8 cellular contexts compared by ENCODE assay signal in genomic region chr6:145749632-145750031, GRCh38. TPM values are rescaled to one million over a fixed set of nuclear protein-coding genes. Genes with fewer than 3 reads are reported as not detected.
DNase-seq lines count a peak whose midpoint lies in the region; ATAC-seq and TF ChIP-seq lines count a peak whose summit lies in the region.
"Had no signal": no experiment of that assay in that cellular context is flagged by ENCODE, and none has a peak within 500 bp of the region (broad histone marks: within the 10 kb centered on the region; RNA-seq: fewer than 3 reads in every experiment).

No MANE protein-coding gene starts in this region.

- peak; percentile 70 for ATAC-seq in GM19372 (IDR thresholded peaks at IDR 0.05; ENCODE audit: low read depth, unreplicated experiment)
- ATAC-seq in HG03558 (IDR thresholded peaks at IDR 0.05; ENCODE audit: extremely low read depth, unreplicated experiment), result peak; percentile 61

- H3K27me3 Mint-ChIP-seq in chondrocyte (ENCODE audit: low read depth) (no peaks in the 10 kb centered on the region), neural progenitor cell (ENCODE audit: insufficient read depth, low read depth) (no peaks in the 10 kb centered on the region)
- H3K27me3 Mint-ChIP-seq in activated CD4-positive, alpha-beta T cell treated with anti-CD3 and anti-CD28 coated beads, Interleukin-2, amount 10 ng/mL, durations not matched to agents 7 days and 5 days, result peaks cover 3% of the 10 kb centered on the region

- DNase-seq in chondrocyte (ENCODE audit: low spot score), result no peak
- no peak for DNase-seq in NCI-H345 treated with DMSO at 0.1 percent for 48 hours (lab: John Stamatoyannopoulos, UW; ENCODE audit: unreplicated experiment)
- DNase-seq in activated CD4-positive, alpha-beta T cell treated with anti-CD3 and anti-CD28 coated beads, Interleukin-2, amount 10 ng/mL, durations not matched to agents 7 days and 5 days, result no peak
- DNase-seq in neural progenitor cell (ENCODE audit: low spot score), result no peak
- DNase-seq: heart left ventricle had no signal

- no peak overlapping the region for H3K27ac ChIP-seq in neural progenitor cell

- H3K4me3 ChIP-seq in skeletal muscle satellite cell (ENCODE audit: low read length), result peak overlapping the region; percentile 28
- no peak overlapping the region for H3K4me3 ChIP-seq in neural progenitor cell
- H3K4me3 ChIP-seq: heart left ventricle had no signal

- no peaks in the 10 kb centered on the region for H3F3A ChIP-seq in neural progenitor cell (ENCODE audit: low read depth)

- H3K9me3 ChIP-seq in skeletal muscle satellite cell (replicated peaks; ENCODE audit: low read length) (no peaks in the 10 kb centered on the region), neural progenitor cell (ENCODE audit: low read depth) (no peaks in the 10 kb centered on the region)

- TF ChIP-seq CTCF in chondrocyte (IDR thresholded peaks at IDR 0.05) (no peak), neural progenitor cell (IDR thresholded peaks at IDR 0.05) (no peak)

- POLR2A ChIA-PET in activated CD4-positive, alpha-beta T cell treated with anti-CD3 and anti-CD28 coated beads, Interleukin-2, amount 10 ng/mL, durations not matched to agents 7 days and 5 days (lab: Charles Lee), result no interaction called here

- no peaks in the 10 kb centered on the region for H3K79me2 ChIP-seq in neural progenitor cell (ENCODE audit: low read depth)

- no peaks in the 10 kb centered on the region for H4K20me1 ChIP-seq in neural progenitor cell (ENCODE audit: low read depth)

- H3K27ac Mint-ChIP-seq in chondrocyte (ENCODE audit: unreplicated experiment) (peak overlapping the region; percentile 64), neural progenitor cell (no peak overlapping the region)
- no peak overlapping the region for H3K27ac Mint-ChIP-seq in activated CD4-positive, alpha-beta T cell treated with anti-CD3 and anti-CD28 coated beads, Interleukin-2, amount 10 ng/mL, durations not matched to agents 7 days and 5 days

- CTCF ChIA-PET in activated CD4-positive, alpha-beta T cell treated with anti-CD3 and anti-CD28 coated beads, Interleukin-2, amount 10 ng/mL, durations not matched to agents 7 days and 5 days (lab: Charles Lee), result interaction anchor here (0.9 kb wide), 1 partner anchor 52 kb away, joined by 3 read pairs; no protein-coding TSS in a partner anchor

- peak overlapping the region; percentile 26 for H3K4me2 ChIP-seq in skeletal muscle satellite cell (ENCODE audit: low read length)
- no peak overlapping the region for H3K4me2 ChIP-seq in neural progenitor cell

- peaks cover 14% of the 10 kb centered on the region for H3K9me3 Mint-ChIP-seq in chondrocyte (ENCODE audit: low read depth)
- no peaks in the 10 kb centered on the region for H3K9me3 Mint-ChIP-seq in activated CD4-positive, alpha-beta T cell treated with anti-CD3 and anti-CD28 coated beads, Interleukin-2, amount 10 ng/mL, durations not matched to agents 7 days and 5 days
- H3K9me3 Mint-ChIP-seq in neural progenitor cell, result peaks cover 7% of the 10 kb centered on the region

- H3K4me3 Mint-ChIP-seq in chondrocyte (ENCODE audit: unreplicated experiment) (no peak overlapping the region), neural progenitor cell (no peak overlapping the region)
- no peak overlapping the region for H3K4me3 Mint-ChIP-seq in activated CD4-positive, alpha-beta T cell treated with anti-CD3 and anti-CD28 coated beads, Interleukin-2, amount 10 ng/mL, durations not matched to agents 7 days and 5 days

- no peaks in the 10 kb centered on the region for H3K36me3 Mint-ChIP-seq in chondrocyte (ENCODE audit: low read depth)
- no peaks in the 10 kb centered on the region for H3K36me3 Mint-ChIP-seq in activated CD4-positive, alpha-beta T cell treated with anti-CD3 and anti-CD28 coated beads, Interleukin-2, amount 10 ng/mL, durations not matched to agents 7 days and 5 days (ENCODE audit: low read depth)
- peaks cover 4% of the 10 kb centered on the region for H3K36me3 Mint-ChIP-seq in neural progenitor cell

- H2AFZ ChIP-seq in neural progenitor cell (replicated peaks), result no peak overlapping the region

- peaks cover 11% of the 10 kb centered on the region for H3K4me1 ChIP-seq in skeletal muscle satellite cell (ENCODE audit: control insufficient read depth, insufficient read depth, low read length)
- no peaks in the 10 kb centered on the region for H3K4me1 ChIP-seq in neural progenitor cell

- H3K9ac ChIP-seq in skeletal muscle satellite cell (ENCODE audit: low read depth, low read length) (peak overlapping the region; percentile 26), neural progenitor cell (no peak overlapping the region)

- H3K4me1 Mint-ChIP-seq in chondrocyte (ENCODE audit: low read depth) (peaks cover 11% of the 10 kb centered on the region), neural progenitor cell (no peaks in the 10 kb centered on the region)
- H3K4me1 Mint-ChIP-seq in activated CD4-positive, alpha-beta T cell treated with anti-CD3 and anti-CD28 coated beads, Interleukin-2, amount 10 ng/mL, durations not matched to agents 7 days and 5 days, result peaks cover 12% of the 10 kb centered on the region

- no peaks in the 10 kb centered on the region for H3K36me3 ChIP-seq in skeletal muscle satellite cell (ENCODE audit: insufficient read depth, low read length)
- no peaks in the 10 kb centered on the region for H3K36me3 ChIP-seq in neural progenitor cell
- H3K36me3 ChIP-seq: heart left ventricle had no signal

- H3K27me3 ChIP-seq in skeletal muscle satellite cell (ENCODE audit: control insufficient read depth, insufficient read depth, low read length) (no peaks in the 10 kb centered on the region), neural progenitor cell (no peaks in the 10 kb centered on the region)
- H3K27me3 ChIP-seq: heart left ventricle had no signal

RNA-seq across cellular contexts. Expression of gene EPM2A, which starts 14.3 kb away (rescaled TPM):
- total RNA-seq in chondrocyte (6.8 to 12.2 TPM (median 7.8 TPM) in 3 replicates), neural progenitor cell (ENCODE audit: low replicate concordance) (7.1 and 9.6 TPM in 2 replicates)
- 2.8 and 3.5 TPM in 2 replicates for total RNA-seq in skeletal muscle satellite cell (2012; rRNA removed)
- 1 to 10 TPM; 4.5 to 5.7 TPM for total RNA-seq in activated CD4-positive, alpha-beta T cell treated with anti-CD3 and anti-CD28 coated beads, Interleukin-2, amount 10 ng/mL, durations not matched to agents 7 days and 5 days
